In genomic region chr1:244349581-244350001, GRCh38 we compare ENCODE assay signal across 13 cellular contexts.
DNase-seq lines count a peak whose midpoint lies in the region; ATAC-seq and TF ChIP-seq lines count a peak whose summit lies in the region.
"Had no signal": no experiment of that assay in that cellular context is flagged by ENCODE, and none has a peak within 500 bp of the region (broad histone marks: within the 10 kb centered on the region; RNA-seq: fewer than 3 reads in every experiment).

No MANE protein-coding gene starts in this region.

- no peak overlapping the region for H4K91ac ChIP-seq in neuronal stem cell (ENCODE audit: low read depth, low read length, poor library complexity)

- H3K27ac ChIP-seq in neuronal stem cell (replicated peaks; ENCODE audit: low read length), result no peak overlapping the region
- H3K27ac ChIP-seq in upper lobe of left lung, result peak overlapping the region in 1 of 4 donors; percentile 34

- no peak for TF ChIP-seq EP300 in upper lobe of left lung (IDR thresholded peaks at IDR 0.05)

- H3K9me3 ChIP-seq in neuronal stem cell (replicated peaks in 1 of 2; ENCODE audit: control insufficient read depth in 2 of 2, insufficient read depth in 1 of 2, low read depth in 1 of 2, low read length in 2 of 2) (peaks cover 0 to 2% of the 10 kb centered on the region in 2 donors), upper lobe of left lung (no peaks in the 10 kb centered on the region)

- no peak overlapping the region for H3K4me3 Mint-ChIP-seq in chondrocyte (ENCODE audit: unreplicated experiment)
- H3K4me3 Mint-ChIP-seq in endothelial cell (ENCODE audit: unreplicated experiment), result no peak overlapping the region
- H3K4me3 Mint-ChIP-seq: brain; stimulated activated naive CD8-positive, alpha-beta T cell treated with anti-CD3 and anti-CD28 coated beads, Interleukin-15, Interleukin-2, amounts not matched to agents 100 ng/mL and 50 ng/mL, for 24 hours had no signal

- no peak overlapping the region for H2BK12ac ChIP-seq in neuronal stem cell (ENCODE audit: low read length)

- no peak overlapping the region for H3K9ac ChIP-seq in neuronal stem cell (ENCODE audit: low read depth, low read length, poor library complexity)

- H3K27me3 Mint-ChIP-seq in chondrocyte (ENCODE audit: low read depth), result no peaks in the 10 kb centered on the region
- H3K27me3 Mint-ChIP-seq in endothelial cell (ENCODE audit: unreplicated experiment), result peaks cover 1% of the 10 kb centered on the region
- H3K27me3 Mint-ChIP-seq: stimulated activated naive CD8-positive, alpha-beta T cell treated with anti-CD3 and anti-CD28 coated beads, Interleukin-15, Interleukin-2, amounts not matched to agents 100 ng/mL and 50 ng/mL, for 24 hours had no signal

- H3K4me1 ChIP-seq in neuronal stem cell (ENCODE audit: control insufficient read depth in 2 of 2, insufficient read depth in 1 of 2, low read depth in 1 of 2, low read length in 2 of 2) (peaks cover 16 to 25% of the 10 kb centered on the region in 2 donors), upper lobe of left lung (peaks cover 0 to 4% (median 0%) of the 10 kb centered on the region in 4 donors)

- DNase-seq in chondrocyte (ENCODE audit: low spot score) (no peak), neuronal stem cell (ENCODE audit: low spot score) (no peak), endothelial cell (ENCODE audit: low spot score) (no peak), upper lobe of left lung (no peak)
- DNase-seq: activated CD4-positive, alpha-beta T cell treated with anti-CD3 and anti-CD28 coated beads, Interleukin-2, amount 50 U/mL, for 4 hours; DND-41; NCI-H1930; SHP77 treated with DMSO at 0.1 percent for 48 hours had no signal

- H2BK15ac ChIP-seq in neuronal stem cell (ENCODE audit: low read length), result no peak overlapping the region

- no peak overlapping the region for H3K23ac ChIP-seq in neuronal stem cell (ENCODE audit: low read depth, low read length, poor library complexity)

- H2AFZ ChIP-seq in neuronal stem cell (ENCODE audit: low read length), result peak overlapping the region; percentile 74

- no peak overlapping the region for H3K4ac ChIP-seq in neuronal stem cell (ENCODE audit: low read length)

- no peak for TF ChIP-seq POLR2A in upper lobe of left lung (IDR thresholded peaks at IDR 0.05)

- H3K9me3 Mint-ChIP-seq in chondrocyte (ENCODE audit: low read depth), result no peaks in the 10 kb centered on the region
- no peaks in the 10 kb centered on the region for H3K9me3 Mint-ChIP-seq in endothelial cell (ENCODE audit: unreplicated experiment)
- H3K9me3 Mint-ChIP-seq: stimulated activated naive CD8-positive, alpha-beta T cell treated with anti-CD3 and anti-CD28 coated beads, Interleukin-15, Interleukin-2, amounts not matched to agents 100 ng/mL and 50 ng/mL, for 24 hours had no signal

- H3K4me1 Mint-ChIP-seq in chondrocyte (ENCODE audit: low read depth) (peaks cover 52% of the 10 kb centered on the region), endothelial cell (ENCODE audit: unreplicated experiment) (peaks cover 22% of the 10 kb centered on the region)

- no peak overlapping the region for H2BK5ac ChIP-seq in neuronal stem cell (ENCODE audit: low read length)

- H2AK5ac ChIP-seq in neuronal stem cell (ENCODE audit: low read depth, low read length), result no peak overlapping the region

- no CpG with 5 or more reads among the region's 8 CpGs for WGBS in neuronal stem cell (ENCODE audit: extremely low coverage in 2 of 2, insufficient read length in 2 of 2, insufficient replicate concordance in 1 of 2), 2 donors
- WGBS in upper lobe of left lung, 2 donors, result 39 to 41% methylated on average over 8 of the region's 8 CpGs

- H2BK120ac ChIP-seq in neuronal stem cell (ENCODE audit: low read depth, low read length), result no peak overlapping the region

- no peaks in the 10 kb centered on the region for H3K27me3 ChIP-seq in neuronal stem cell (ENCODE audit: control insufficient read depth in 3 of 3, insufficient read depth in 3 of 3, low read depth in 1 of 3, low read length in 3 of 3)
- no peaks in the 10 kb centered on the region for H3K27me3 ChIP-seq in upper lobe of left lung

- H3K4me2 ChIP-seq in neuronal stem cell (ENCODE audit: insufficient read depth, low read length, poor library complexity, severe bottlenecking), result no peak overlapping the region

- H3K36me3 ChIP-seq in neuronal stem cell (replicated peaks in 1 of 2; ENCODE audit: control insufficient read depth in 2 of 2, insufficient read depth in 2 of 2, low read length in 2 of 2) (no peaks in the 10 kb centered on the region), upper lobe of left lung (no peaks in the 10 kb centered on the region)

- no peaks in the 10 kb centered on the region for H3K79me1 ChIP-seq in neuronal stem cell (ENCODE audit: low read depth, low read length)

- no peak for TF ChIP-seq CTCF in chondrocyte (IDR thresholded peaks at IDR 0.05)
- no peak for TF ChIP-seq CTCF in endothelial cell (IDR thresholded peaks at IDR 0.05; ENCODE audit: unreplicated experiment)
- no peak for TF ChIP-seq CTCF in upper lobe of left lung (IDR thresholded peaks at IDR 0.05)

- no peak overlapping the region for H3K18ac ChIP-seq in neuronal stem cell (ENCODE audit: low read length)

- no peak overlapping the region for H3K4me3 ChIP-seq in neuronal stem cell (ENCODE audit: low read length in 2 of 2)
- no peak overlapping the region for H3K4me3 ChIP-seq in upper lobe of left lung

- H4K8ac ChIP-seq in neuronal stem cell (ENCODE audit: low read depth, low read length), result no peak overlapping the region

- H3K27ac Mint-ChIP-seq in chondrocyte (ENCODE audit: unreplicated experiment) (peak overlapping the region; percentile 78), endothelial cell (ENCODE audit: unreplicated experiment) (no peak overlapping the region)
- H3K27ac Mint-ChIP-seq: brain; stimulated activated naive CD8-positive, alpha-beta T cell treated with anti-CD3 and anti-CD28 coated beads, Interleukin-15, Interleukin-2, amounts not matched to agents 100 ng/mL and 50 ng/mL, for 24 hours had no signal

- H3K14ac ChIP-seq in neuronal stem cell (ENCODE audit: low read length), result no peak overlapping the region

- peak; percentile 1 for ATAC-seq in GM18870 (IDR thresholded peaks at IDR 0.05; ENCODE audit: unreplicated experiment)
- ATAC-seq in HG03066 (IDR thresholded peaks at IDR 0.05; ENCODE audit: low read depth, unreplicated experiment), result peak; percentile 3
- no peak for ATAC-seq in GM21381 (IDR thresholded peaks at IDR 0.05; ENCODE audit: unreplicated experiment)
- no peak for ATAC-seq in upper lobe of left lung (ENCODE audit: low FRiP score in 2 of 2)

- H3K36me3 Mint-ChIP-seq in chondrocyte (ENCODE audit: low read depth) (no peaks in the 10 kb centered on the region), endothelial cell (ENCODE audit: low read depth, unreplicated experiment) (no peaks in the 10 kb centered on the region)
- H3K36me3 Mint-ChIP-seq: brain had no signal

Comparison
In these comparisons a context has a peak if more than half of its experiments do, and no peak if none do; other contexts are left out.
1. ATAC-seq: peak in GM18870 (single experiment) and HG03066 (single experiment); none in GM21381 (single experiment) and upper lobe of left lung (0 of 2).